ENCODE assay signal across 9 cellular contexts in the genomic region with DNA sequence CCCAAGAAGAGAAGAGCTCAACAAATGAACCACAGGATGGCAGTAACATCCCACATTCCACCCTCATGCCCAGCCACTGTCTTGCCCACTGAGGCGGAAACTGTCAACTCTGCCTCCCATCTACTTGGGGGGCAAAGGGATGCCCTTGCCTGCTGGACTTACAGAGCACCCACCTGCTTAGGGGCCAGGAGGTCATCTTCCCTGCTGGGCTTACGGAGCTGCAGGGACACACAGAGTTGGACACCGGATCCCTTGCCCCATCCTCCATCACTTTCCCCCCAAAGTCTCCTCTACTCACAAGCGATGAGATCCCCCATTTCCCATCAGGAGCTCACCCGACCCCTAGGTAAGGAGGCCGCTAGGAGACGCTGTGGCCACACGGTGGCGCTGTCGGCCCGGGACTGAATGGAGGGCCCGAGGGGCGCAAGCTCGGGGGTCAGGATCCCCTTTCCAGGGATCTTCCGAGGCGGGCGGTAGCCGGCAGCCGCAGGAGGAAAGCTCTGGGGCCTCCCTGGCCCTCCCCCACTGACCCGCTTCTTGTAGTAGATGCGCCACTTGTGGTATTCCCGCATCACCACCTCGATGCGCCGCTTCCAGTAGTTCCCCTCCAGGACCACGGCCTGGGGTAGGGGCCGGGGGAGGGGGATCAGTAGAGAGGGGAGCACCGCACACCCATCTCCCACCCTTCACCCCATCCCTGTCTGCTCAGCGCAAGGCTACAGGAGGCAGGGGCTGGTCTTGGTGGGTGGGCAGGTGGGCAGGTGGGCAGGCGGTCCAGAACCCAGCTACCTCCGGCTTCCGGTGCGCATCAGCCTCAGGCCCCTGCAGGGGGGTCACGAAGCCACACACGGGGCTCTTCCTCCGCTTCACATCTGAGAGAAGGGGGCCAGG. TPM values are rescaled to one million over a fixed set of nuclear protein-coding genes. Genes with fewer than 3 reads are reported as not detected.
DNase-seq lines count a peak whose midpoint lies in the region; ATAC-seq and TF ChIP-seq lines count a peak whose summit lies in the region.
"Had no signal": no experiment of that assay in that cellular context is flagged by ENCODE, and none has a peak within 500 bp of the region (broad histone marks: within the 10 kb centered on the region; RNA-seq: fewer than 3 reads in every experiment).

No MANE protein-coding gene starts in this region.

- peak overlapping the region; percentile 45; the same call in 1 of the 2 replicates for H3K4me3 ChIP-seq in iPS-18c (ENCODE audit: insufficient read depth, low read depth, low read length)

- H3K9me3 ChIP-seq in iPS-18c (ENCODE audit: control insufficient read depth, insufficient read depth, low read length), result no peaks in the 10 kb centered on the region

- no peak for TF ChIP-seq EP300 in Ishikawa (IDR thresholded peaks at IDR 0.05; ENCODE audit: borderline replicate concordance)

- DNase-seq in D341Med (ENCODE audit: low spot score) (peak; percentile 91), T-helper 9 cell (peak; percentile 73), astrocyte of the hippocampus (ENCODE audit: low read depth, low spot score) (peak; percentile 73), H4 (ENCODE audit: low spot score) (no peak)
- DNase-seq in stimulated activated CD4-positive, alpha-beta T cell treated with anti-CD3 and anti-CD28 coated beads, Interleukin-1b, Interleukin-23, amount 100 ng/mL, for 4 hours (ENCODE audit: low read depth in 2 of 2), result peak; percentile 65 to 69

- no peak for ATAC-seq in HG02759 (IDR thresholded peaks at IDR 0.05; ENCODE audit: unreplicated experiment)

- TF ChIP-seq RAD21 in Ishikawa (IDR thresholded peaks at IDR 0.05; ENCODE audit: low read depth), result peak; percentile 89

TF ChIP-seq in Ishikawa, 13 proteins besides CTCF, POLR2A, EP300 and RAD21:
- TF ChIP-seq YY1 (IDR thresholded peaks at IDR 0.05; ENCODE audit: low read depth) (0 out of 2 replicates have a peak, but pooled peaks have one; percentile 13), FOXM1 (IDR thresholded peaks at IDR 0.05; ENCODE audit: borderline replicate concordance, low read depth) (no peak)

RNA-seq across cellular contexts. Expression of a gene that starts 17.3 kb away (rescaled TPM):
- total RNA-seq in H4 (2014; rRNA removed; shearing (Covaris generic)), result not detected in 2 replicates
- total RNA-seq: T-helper 1 cell treated with Interleukin-12 subunit alpha and Interleukin-12 subunit beta and Interleukin-4 antibody, amounts not matched to agents 30 ng/mL and 1 ng/mL, for 36 hours had no signal

RNA-seq across cellular contexts. Expression of a gene that starts 28.7 kb away (rescaled TPM):
- total RNA-seq in H4 (2014; rRNA removed; shearing (Covaris generic)), result 57.0 and 68.6 TPM in 2 replicates

RNA-seq across cellular contexts. Expression of a gene that starts 49.6 kb away (rescaled TPM):
- 19.5 and 37.4 TPM in 2 replicates for total RNA-seq in H4 (2014; rRNA removed; shearing (Covaris generic))
